19 cellular contexts compared by ENCODE assay signal in genomic region chr3:184680411-184680990, GRCh38. TPM values are rescaled to one million over a fixed set of nuclear protein-coding genes. Genes with fewer than 3 reads are reported as not detected.
DNase-seq lines count a peak whose midpoint lies in the region; ATAC-seq, FAIRE-seq and TF ChIP-seq lines count a peak whose summit lies in the region.
"Had no signal": no experiment of that assay in that cellular context is flagged by ENCODE, and none has a peak within 500 bp of the region (broad histone marks: within the 10 kb centered on the region; RNA-seq: fewer than 3 reads in every experiment).

No MANE protein-coding gene starts in this region.

- H4K20me1 ChIP-seq in H1 (replicated peaks in 1 of 2; ENCODE audit: control insufficient read depth in 1 of 2, insufficient read depth in 2 of 2, low read length in 2 of 2) (no peaks in the 10 kb centered on the region), mammary epithelial cell (ENCODE audit: insufficient read depth, low read length) (no peaks in the 10 kb centered on the region)
- H4K20me1 ChIP-seq: BLaER1 treated with 17β-estradiol and CSF1 and Interleukin-3, amounts not matched to agents 10 nM and 100 nM had no signal

- H4K91ac ChIP-seq in H1 (replicated peaks; ENCODE audit: insufficient read length, low read length), result no peak overlapping the region
- no peak overlapping the region for H4K91ac ChIP-seq in neuronal stem cell (ENCODE audit: low read depth, low read length, poor library complexity)

- H2BK5ac ChIP-seq in H1 (ENCODE audit: low read depth, low read length), result no peak overlapping the region
- peak overlapping the region; percentile 1 for H2BK5ac ChIP-seq in neuronal stem cell (ENCODE audit: low read length)

- no peaks in the 10 kb centered on the region for H3K27me3 ChIP-seq in BE2C
- H3K27me3 ChIP-seq in H1 (replicated peaks in 1 of 4; ENCODE audit: control insufficient read depth in 3 of 4, extremely low read depth in 1 of 4, insufficient read depth in 3 of 4, low read length in 3 of 4), result peaks cover 0 to 4% (median 3%) of the 10 kb centered on the region in 4 experiments; a peak in 2 of 7 replicates
- peaks cover 0 to 3% (median 0%) of the 10 kb centered on the region in 3 experiments for H3K27me3 ChIP-seq in neuronal stem cell (ENCODE audit: control insufficient read depth in 3 of 3, insufficient read depth in 3 of 3, low read depth in 1 of 3, low read length in 3 of 3)
- H3K27me3 ChIP-seq in mammary epithelial cell (ENCODE audit: insufficient read depth, low read length), result no peaks in the 10 kb centered on the region

- no peak for TF ChIP-seq RAD21 in H1 (IDR thresholded peaks at IDR 0.05 in 1 of 2, conservative IDR thresholded peaks at IDR 0.05 in 1 of 2; ENCODE audit: low read depth in 2 of 2, low read length in 2 of 2)

- in situ Hi-C loops in mammary epithelial cell (cut with MboI; ENCODE audit: low sequenced_read_pairs in 2 of 2), result no loop called here

- TF ChIP-seq POLR2A in H1 (IDR thresholded peaks at IDR 0.05; ENCODE audit: control extremely low read depth in 1 of 2, low read depth in 2 of 2, low read length in 2 of 2), result no peak

- H2BK120ac ChIP-seq in H1 (replicated peaks; ENCODE audit: low read depth, low read length) (no peak overlapping the region), neuronal stem cell (ENCODE audit: low read depth, low read length) (no peak overlapping the region)

- 0 out of 2 replicates have a peak, but pooled peaks cover 2% of the 10 kb centered on the region for H3K23me2 ChIP-seq in H1 (ENCODE audit: low read depth, low read length)

- no peak overlapping the region for H3K18ac ChIP-seq in H1 (ENCODE audit: extremely low read depth, low read length)
- H3K18ac ChIP-seq in neuronal stem cell (ENCODE audit: low read length), result peak overlapping the region; percentile 3

- peak overlapping the region; percentile 45; the same call in 1 of the 2 replicates for H4K8ac ChIP-seq in H1 (ENCODE audit: extremely low read depth, insufficient read depth, low read length)
- H4K8ac ChIP-seq in neuronal stem cell (ENCODE audit: low read depth, low read length), result no peak overlapping the region

- H2AK5ac ChIP-seq in H1 (ENCODE audit: low read depth, low read length) (no peak overlapping the region), neuronal stem cell (ENCODE audit: low read depth, low read length) (peak overlapping the region; percentile 48)

- no peak for TF ChIP-seq EP300 in H1 (IDR thresholded peaks at IDR 0.05; ENCODE audit: borderline replicate concordance in 1 of 2, low read depth in 2 of 2, low read length in 2 of 2)

- H3K79me1 ChIP-seq in H1 (ENCODE audit: low read depth, low read length) (no peaks in the 10 kb centered on the region), neuronal stem cell (ENCODE audit: low read depth, low read length) (no peaks in the 10 kb centered on the region)

- TF ChIP-seq CTCF in BE2C (IDR thresholded peaks at IDR 0.05; ENCODE audit: low read depth, low read length) (no peak), H1 (IDR thresholded peaks at IDR 0.05; ENCODE audit: control extremely low read depth in 1 of 3, insufficient read depth in 1 of 3, low read depth in 1 of 3, low read length in 3 of 3) (no peak), mammary epithelial cell (conservative IDR thresholded peaks at IDR 0.05 in 1 of 2, IDR thresholded peaks at IDR 0.05 in 1 of 2; ENCODE audit: extremely low read depth in 1 of 2, insufficient read depth in 1 of 2, low read depth in 1 of 2, low read length in 2 of 2) (no peak)

- H3K27ac ChIP-seq in H1 (ENCODE audit: low read depth, low read length) (no peak overlapping the region), neuronal stem cell (replicated peaks; ENCODE audit: low read length) (no peak overlapping the region), mammary epithelial cell (ENCODE audit: insufficient read depth, low read depth, low read length) (no peak overlapping the region)
- H3K27ac ChIP-seq: BLaER1 treated with 17β-estradiol and CSF1 and Interleukin-3, amounts not matched to agents 10 nM and 100 nM had no signal

- no peak overlapping the region for H3K9ac ChIP-seq in H1 (replicated peaks in 1 of 4; ENCODE audit: extremely low read depth in 1 of 4, low read depth in 3 of 4, low read length in 3 of 4)
- H3K9ac ChIP-seq in neuronal stem cell (ENCODE audit: low read depth, low read length, poor library complexity), result no peak overlapping the region
- no peak overlapping the region for H3K9ac ChIP-seq in mammary epithelial cell (ENCODE audit: insufficient read depth, low read length)
- H3K9ac ChIP-seq: BLaER1 treated with 17β-estradiol and CSF1 and Interleukin-3, amounts not matched to agents 10 nM and 100 nM had no signal

- H3K4me2 ChIP-seq in H1 (ENCODE audit: insufficient read depth in 1 of 2, low read depth in 2 of 2, low read length in 2 of 2), result no peak overlapping the region
- no peak overlapping the region for H3K4me2 ChIP-seq in neuronal stem cell (ENCODE audit: insufficient read depth, low read length, poor library complexity, severe bottlenecking)
- H3K4me2 ChIP-seq in mammary epithelial cell (ENCODE audit: insufficient read depth, low read depth, low read length), result no peak overlapping the region

- no peak overlapping the region for H3K23ac ChIP-seq in H1 (ENCODE audit: insufficient read length)
- H3K23ac ChIP-seq in neuronal stem cell (ENCODE audit: low read depth, low read length, poor library complexity), result no peak overlapping the region

- ATAC-seq in HG02588 (IDR thresholded peaks at IDR 0.05; ENCODE audit: unreplicated experiment), result no peak
- ATAC-seq: GM12878 had no signal

- H2BK15ac ChIP-seq in H1 (ENCODE audit: low read length), result no peak overlapping the region
- peak overlapping the region; percentile 86 for H2BK15ac ChIP-seq in neuronal stem cell (ENCODE audit: low read length)

- no peaks in the 10 kb centered on the region for H3K79me2 ChIP-seq in H1 (ENCODE audit: control insufficient read depth in 1 of 2, insufficient read depth in 2 of 2, low read length in 2 of 2)
- H3K79me2 ChIP-seq in mammary epithelial cell (ENCODE audit: insufficient read depth, low read length), result no peaks in the 10 kb centered on the region

- WGBS in H1 (ENCODE audit: extremely low coverage in 1 of 2, insufficient coverage in 1 of 2, insufficient read length in 1 of 2, insufficient replicate concordance in 2 of 2, low coverage in 1 of 2, low lambda C conversion rate in 2 of 2, missing lambda C conversion rate in 1 of 2), 2 experiments, result 89% methylated on average over 1 of the region's 3 CpGs; no CpG with 5 or more reads in 1 of the 2 experiments
- WGBS in neuronal stem cell (ENCODE audit: extremely low coverage in 2 of 2, insufficient read length in 2 of 2, insufficient replicate concordance in 1 of 2), 2 donors, result no CpG with 5 or more reads among the region's 3 CpGs
- 75% methylated on average over 1 of the region's 3 CpGs for WGBS in mammary epithelial cell (ENCODE audit: low coverage, missing lambda C conversion rate)

- peaks cover 30% of the 10 kb centered on the region for H3K4me1 ChIP-seq in BE2C
- peaks cover 0 to 14% (median 10%) of the 10 kb centered on the region in 4 experiments; a peak in 6 of 7 replicates for H3K4me1 ChIP-seq in H1 (replicated peaks in 1 of 4; ENCODE audit: control insufficient read depth in 3 of 4, insufficient read depth in 4 of 4, low read length in 3 of 4)
- H3K4me1 ChIP-seq in neuronal stem cell (ENCODE audit: control insufficient read depth in 2 of 2, insufficient read depth in 1 of 2, low read depth in 1 of 2, low read length in 2 of 2), result peaks cover 16 to 18% of the 10 kb centered on the region in 2 donors
- no peaks in the 10 kb centered on the region for H3K4me1 ChIP-seq in mammary epithelial cell (ENCODE audit: insufficient read depth, low read length)
- H3K4me1 ChIP-seq: Caco-2 had no signal

- peak overlapping the region; percentile 43; the same call in 1 of the 2 replicates for H2BK20ac ChIP-seq in H1 (ENCODE audit: low read length)

- H2AFZ ChIP-seq in H1 (ENCODE audit: low read length), result no peak overlapping the region
- H2AFZ ChIP-seq in neuronal stem cell (ENCODE audit: low read length), result no peak overlapping the region
- H2AFZ ChIP-seq in mammary epithelial cell (ENCODE audit: low read depth, low read length), result no peak overlapping the region

- POLR2A ChIA-PET in H1 (lab: Charles Lee; ENCODE audit: partially characterized antibody), result no interaction called here

- no peak overlapping the region for H4K5ac ChIP-seq in H1 (ENCODE audit: insufficient read length, low read depth, low read length)

- dilution Hi-C loops in mammary epithelial cell (cut with HindIII; ENCODE audit: low sequenced_read_pairs), result no loop called here

- H3K14ac ChIP-seq in H1 (ENCODE audit: insufficient read length), result no peak overlapping the region
- H3K14ac ChIP-seq in neuronal stem cell (ENCODE audit: low read length), result no peak overlapping the region

- H3K4me3 ChIP-seq in BE2C (ENCODE audit: low read depth, low read length), result no peak overlapping the region
- H3K4me3 ChIP-seq in H1 (ENCODE audit: extremely low read depth in 1 of 4, insufficient read depth in 2 of 4, low read depth in 3 of 4, low read length in 4 of 4), result no peak overlapping the region
- H3K4me3 ChIP-seq in neuronal stem cell (ENCODE audit: low read length in 2 of 2), result no peak overlapping the region
- H3K4me3 ChIP-seq in mammary epithelial cell (replicated peaks in 1 of 3; ENCODE audit: insufficient read depth in 1 of 3, low read depth in 2 of 3, low read length in 3 of 3), result no peak overlapping the region
- H3K4me3 ChIP-seq: BLaER1 treated with 17β-estradiol and CSF1 and Interleukin-3, amounts not matched to agents 10 nM and 100 nM; GM12878 had no signal

- CTCF ChIA-PET in H1 (lab: Charles Lee; ENCODE audit: partially characterized antibody), result interaction anchor here (0.6 to 2.6 kb wide), 6 partner anchors 17 to 849 kb away, joined by 3 to 6 read pairs (median 4); no protein-coding TSS in a partner anchor
- CTCF ChIA-PET in mammary epithelial cell (lab: Charles Lee; ENCODE audit: low non-redundant PET), result no interaction called here

- no peak overlapping the region for H3K56ac ChIP-seq in H1 (replicated peaks; ENCODE audit: insufficient read length, low read depth, low read length)

- peak; percentile 66 for DNase-seq in BE2C
- DNase-seq in ELF-1 (ENCODE audit: low read depth, low spot score), result peak; percentile 0
- no peak for DNase-seq in H1 (ENCODE audit: low read depth in 1 of 2, low spot score in 2 of 2)
- no peak for DNase-seq in neuronal stem cell (ENCODE audit: low spot score)
- no peak for DNase-seq in cerebellum (ENCODE audit: low spot score)
- DNase-seq in mammary epithelial cell, result no peak
- DNase-seq: Caco-2; CD4-positive, alpha-beta memory T cell; DMS 273 treated with DMSO at 0.1 percent for 48 hours; DMS79 treated with DMSO at 0.1 percent for 48 hours; NCI-H1417 treated with DMSO at 0.1 percent for 48 hours; NCI-H187; NCI-H2107; NCI-H345; NCI-H524 treated with DMSO at 0.1 percent for 48 hours had no signal

- H3K4ac ChIP-seq in H1 (replicated peaks; ENCODE audit: insufficient read length, low read depth, low read length) (no peak overlapping the region), neuronal stem cell (ENCODE audit: low read length) (no peak overlapping the region)

- no TSS peak for BruUV-seq in mammary epithelial cell (replicated peaks; lab: Mats Ljungman, UMichigan)

- intact Hi-C loops in mammary epithelial cell (cut with micrococcal nuclease), result no loop called here

- FAIRE-seq in H1 (lab: Jason Lieb, UNC), result no peak
- FAIRE-seq: GM12878, H54 had no signal

- H2BK12ac ChIP-seq in H1 (ENCODE audit: low read depth, low read length), result no peak overlapping the region
- H2BK12ac ChIP-seq in neuronal stem cell (ENCODE audit: low read length), result no peak overlapping the region

- H3K9me3 ChIP-seq in BE2C (no peaks in the 10 kb centered on the region), H1 (ENCODE audit: insufficient read depth in 2 of 2, low read depth in 1 of 2, low read length in 1 of 2) (peaks cover 3 to 5% of the 10 kb centered on the region in 2 experiments; a peak in 3 of 4 replicates), neuronal stem cell (replicated peaks in 1 of 2; ENCODE audit: control insufficient read depth in 2 of 2, insufficient read depth in 1 of 2, low read depth in 1 of 2, low read length in 2 of 2) (peaks cover 0 to 2% of the 10 kb centered on the region in 2 donors), mammary epithelial cell (replicated peaks; ENCODE audit: insufficient read depth, low read length) (no peaks in the 10 kb centered on the region)
- H3K9me3 ChIP-seq: Caco-2 had no signal

- H3K36me3 ChIP-seq in BE2C (no peaks in the 10 kb centered on the region), H1 (ENCODE audit: control insufficient read depth in 2 of 4, insufficient read depth in 4 of 4, low read length in 3 of 4) (no peaks in the 10 kb centered on the region), neuronal stem cell (replicated peaks in 1 of 2; ENCODE audit: control insufficient read depth in 2 of 2, insufficient read depth in 2 of 2, low read length in 2 of 2) (no peaks in the 10 kb centered on the region), mammary epithelial cell (ENCODE audit: insufficient read depth, low read length) (no peaks in the 10 kb centered on the region)
- H3K36me3 ChIP-seq: BLaER1 treated with 17β-estradiol and CSF1 and Interleukin-3, amounts not matched to agents 10 nM and 100 nM had no signal

RNA-seq across cellular contexts. Expression of gene MAGEF1, which starts 31.4 kb away (rescaled TPM):
- 190 TPM for polyA plus RNA-seq in BE2C (2012; ENCODE audit: insufficient read depth, insufficient read length, low read depth)
- total RNA-seq in H1 (2021; fragmentation: NEBNext Ultra II Directional; extraction: Animal tissue kit (Norgen Biotek cat#: 25700)), result 54.1 and 56.7 TPM in 2 replicates
- 26.5 and 29.5 TPM in 2 replicates for polyA plus RNA-seq in H1 (2011; rRNA removed)
- 51.9 TPM for polyA plus RNA-seq in H1 (2011; cell fraction: cytosol; rRNA removed)
- polyA plus RNA-seq in H1 (2011; cell fraction: nucleus; rRNA removed), result 18.1 TPM
- polyA plus RNA-seq in H1 (2012, experiment 1 of 2), result 47.6 to 57.8 TPM (median 52.1 TPM) in 4 replicates
- 31.8 TPM for polyA plus RNA-seq in H1 (2012, experiment 2 of 2)
- 33.0 TPM for polyA plus RNA-seq in H1 (2013, experiment 1 of 2)
- 35.2 TPM for polyA plus RNA-seq in H1 (2013, experiment 2 of 2)
- polyA minus RNA-seq in H1 (2011; rRNA and poly(A)+ RNA removed), result 11.3 and 12.0 TPM in 2 replicates
- polyA minus RNA-seq in H1 (2011; cell fraction: cytosol; rRNA and poly(A)+ RNA removed), result 21.2 TPM
- polyA minus RNA-seq in H1 (2011; cell fraction: nucleus; rRNA and poly(A)+ RNA removed), result 11.4 TPM
- 67.9 TPM for polyA plus RNA-seq in neuronal stem cell (2013, experiment 1 of 2)
- polyA plus RNA-seq in neuronal stem cell (2013, experiment 2 of 2), result 67.5 TPM
- 29.7 TPM for total RNA-seq in cerebellum
- total RNA-seq in mammary epithelial cell, result 10 to 100 TPM; 19.0 to 27.8 TPM
- polyA plus RNA-seq in mammary epithelial cell, result 14.3 TPM
- polyA minus RNA-seq in mammary epithelial cell, result 4.4 TPM

Comparison
In these comparisons a context has a peak if more than half of its experiments do, and no peak if none do; other contexts are left out.
1. DNase-seq: peak in BE2C (single experiment) and ELF-1 (single experiment); none in H1 (0 of 2), neuronal stem cell (single experiment), cerebellum (single experiment) and mammary epithelial cell (single experiment).